Comparison of ENCODE assay signal across 19 cellular contexts in genomic region chr11:79466411-79466810, GRCh38. TPM values are rescaled to one million over a fixed set of nuclear protein-coding genes. Genes with fewer than 3 reads are reported as not detected.
A peak's percentile ranks its signal among the peaks of the same experiment; 100 is the strongest.
DNase-seq lines count a peak whose midpoint lies in the region; ATAC-seq and TF ChIP-seq lines count a peak whose summit lies in the region.
"Had no signal": no experiment of that assay in that cellular context is flagged by ENCODE, and none has a peak within 500 bp of the region (broad histone marks: within the 10 kb centered on the region; RNA-seq: fewer than 3 reads in every experiment).

No MANE protein-coding gene starts in this region.

- TF ChIP-seq CTCF in mammary epithelial cell (conservative IDR thresholded peaks at IDR 0.05 in 1 of 2, IDR thresholded peaks at IDR 0.05 in 1 of 2; ENCODE audit: extremely low read depth in 1 of 2, insufficient read depth in 1 of 2, low read depth in 1 of 2, low read length in 2 of 2) (no peak), hepatocyte (IDR thresholded peaks at IDR 0.05; ENCODE audit: poor library complexity) (no peak)

- H3K4me2 ChIP-seq in mammary epithelial cell (ENCODE audit: insufficient read depth, low read depth, low read length), result no peak overlapping the region
- no peak overlapping the region for H3K4me2 ChIP-seq in hepatocyte

- POLR2A ChIA-PET in CD4-positive, alpha-beta memory T cell (lab: Charles Lee; ENCODE audit: partially characterized antibody), result no interaction called here

- CTCF ChIA-PET in mammary epithelial cell (lab: Charles Lee; ENCODE audit: low non-redundant PET), result no interaction called here
- CTCF ChIA-PET in CD4-positive, alpha-beta memory T cell (lab: Charles Lee; ENCODE audit: partially characterized antibody), result no interaction called here

- no peak for ATAC-seq in T-helper 17 cell
- no peak for ATAC-seq in GM18861 (IDR thresholded peaks at IDR 0.05; ENCODE audit: unreplicated experiment)
- ATAC-seq: activated T-cell treated with anti-CD3 and anti-CD28 coated beads, Interleukin-2, amount 50 U/mL, for 4 hours; heart right ventricle; left lobe of liver; psoas muscle had no signal

- no TSS peak for BruUV-seq in mammary epithelial cell (replicated peaks; lab: Mats Ljungman, UMichigan)

- no peak overlapping the region for H3K4me3 Mint-ChIP-seq in CD4-positive, alpha-beta memory T cell
- H3K4me3 Mint-ChIP-seq in T-helper 17 cell, result no peak overlapping the region
- H3K4me3 Mint-ChIP-seq: activated CD4-positive, alpha-beta T cell treated with anti-CD3 and anti-CD28 coated beads, Interleukin-2, amount 10 ng/mL, durations not matched to agents 7 days and 5 days; activated T-cell treated with anti-CD3 and anti-CD28 coated beads, Interleukin-2, amount 50 U/mL, for 4 hours had no signal

- DNase-seq in AG08395 (ENCODE audit: low spot score) (peak; percentile 80), HT1080 (ENCODE audit: low read depth) (peak; percentile 67), mammary epithelial cell (peak; percentile 27), hepatocyte (ENCODE audit: low spot score) (peak; percentile 37), SHP77 treated with DMSO at 0.1 percent for 48 hours (lab: John Stamatoyannopoulos, UW) (no peak), T-helper 17 cell (no peak)
- DNase-seq in CD4-positive, alpha-beta memory T cell, result no peak
- DNase-seq: activated CD4-positive, alpha-beta T cell treated with anti-CD3 and anti-CD28 coated beads, Interleukin-2, amount 10 ng/mL, durations not matched to agents 7 days and 5 days; activated T-cell treated with anti-CD3 and anti-CD28 coated beads, Interleukin-2, amount 50 U/mL, for 4 hours; adrenal gland; DMS53; heart right ventricle; NCI-H146; NCI-H526 treated with DMSO at 0.1 percent for 48 hours; psoas muscle; T-helper 9 cell had no signal

- H3K9me2 ChIP-seq in hepatocyte (replicated peaks; ENCODE audit: insufficient read depth), result no peaks in the 10 kb centered on the region

- no peaks in the 10 kb centered on the region for H3K36me3 ChIP-seq in mammary epithelial cell (ENCODE audit: insufficient read depth, low read length)
- H3K36me3 ChIP-seq in hepatocyte (replicated peaks; ENCODE audit: insufficient read depth, low read depth), result no peaks in the 10 kb centered on the region
- H3K36me3 ChIP-seq in CD4-positive, alpha-beta memory T cell (ENCODE audit: insufficient read depth, low read length), result no peaks in the 10 kb centered on the region
- H3K36me3 ChIP-seq: adrenal gland, heart right ventricle, thoracic aorta had no signal

- H3K4me3 ChIP-seq in mammary epithelial cell (replicated peaks in 1 of 3; ENCODE audit: insufficient read depth in 1 of 3, low read depth in 2 of 3, low read length in 3 of 3) (no peak overlapping the region), hepatocyte (no peak overlapping the region)
- no peak overlapping the region for H3K4me3 ChIP-seq in CD4-positive, alpha-beta memory T cell (ENCODE audit: low read length in 2 of 2)
- H3K4me3 ChIP-seq: adrenal gland, heart right ventricle, psoas muscle, thoracic aorta had no signal

- intact Hi-C loops in mammary epithelial cell (cut with micrococcal nuclease), result no loop called here
- intact Hi-C loops in CD4-positive, alpha-beta memory T cell (cut with micrococcal nuclease), result no loop called here

- H3K27me3 ChIP-seq in mammary epithelial cell (ENCODE audit: insufficient read depth, low read length) (no peaks in the 10 kb centered on the region), hepatocyte (no peaks in the 10 kb centered on the region)
- no peaks in the 10 kb centered on the region for H3K27me3 ChIP-seq in CD4-positive, alpha-beta memory T cell (ENCODE audit: insufficient read depth, low read length)
- H3K27me3 ChIP-seq: adrenal gland had no signal

- no peak overlapping the region for H3K9ac ChIP-seq in mammary epithelial cell (ENCODE audit: insufficient read depth, low read length)

- H3K27ac ChIP-seq in mammary epithelial cell (ENCODE audit: insufficient read depth, low read depth, low read length) (no peak overlapping the region), hepatocyte (no peak overlapping the region)
- H3K27ac ChIP-seq in CD4-positive, alpha-beta memory T cell (ENCODE audit: low read depth, low read length), result no peak overlapping the region
- H3K27ac ChIP-seq: adrenal gland, heart right ventricle, psoas muscle, thoracic aorta had no signal

- H3K4me1 Mint-ChIP-seq in CD4-positive, alpha-beta memory T cell, result no peaks in the 10 kb centered on the region
- no peaks in the 10 kb centered on the region for H3K4me1 Mint-ChIP-seq in T-helper 17 cell
- H3K4me1 Mint-ChIP-seq: activated CD4-positive, alpha-beta T cell treated with anti-CD3 and anti-CD28 coated beads, Interleukin-2, amount 10 ng/mL, durations not matched to agents 7 days and 5 days had no signal

- H3K9me3 Mint-ChIP-seq in CD4-positive, alpha-beta memory T cell, result peaks cover 0 to 7% (median 0%) of the 10 kb centered on the region in 8 donors
- H3K9me3 Mint-ChIP-seq: activated CD4-positive, alpha-beta T cell treated with anti-CD3 and anti-CD28 coated beads, Interleukin-2, amount 10 ng/mL, durations not matched to agents 7 days and 5 days; activated T-cell treated with anti-CD3 and anti-CD28 coated beads, Interleukin-2, amount 50 U/mL, for 4 hours had no signal

- no peak overlapping the region for H3K27ac Mint-ChIP-seq in CD4-positive, alpha-beta memory T cell
- no peak overlapping the region for H3K27ac Mint-ChIP-seq in T-helper 17 cell
- H3K27ac Mint-ChIP-seq: activated CD4-positive, alpha-beta T cell treated with anti-CD3 and anti-CD28 coated beads, Interleukin-2, amount 10 ng/mL, durations not matched to agents 7 days and 5 days had no signal

- no peaks in the 10 kb centered on the region for H3K36me3 Mint-ChIP-seq in CD4-positive, alpha-beta memory T cell
- H3K36me3 Mint-ChIP-seq in T-helper 17 cell (ENCODE audit: low read depth), result no peaks in the 10 kb centered on the region

- H3K27me3 Mint-ChIP-seq in CD4-positive, alpha-beta memory T cell, result peaks cover 0 to 3% of the 10 kb centered on the region in 2 donors
- peaks cover 5% of the 10 kb centered on the region for H3K27me3 Mint-ChIP-seq in T-helper 17 cell

- dilution Hi-C loops in mammary epithelial cell (cut with HindIII; ENCODE audit: low sequenced_read_pairs), result no loop called here

- no peaks in the 10 kb centered on the region for H3K9me3 ChIP-seq in mammary epithelial cell (replicated peaks; ENCODE audit: insufficient read depth, low read length)
- no peaks in the 10 kb centered on the region for H3K9me3 ChIP-seq in hepatocyte (ENCODE audit: low read depth)
- no peaks in the 10 kb centered on the region for H3K9me3 ChIP-seq in CD4-positive, alpha-beta memory T cell (ENCODE audit: control insufficient read depth in 1 of 2, low read length in 2 of 2)
- H3K9me3 ChIP-seq in T-helper 17 cell (ENCODE audit: control insufficient read depth, low read length, poor library complexity, severe bottlenecking), result no peaks in the 10 kb centered on the region
- H3K9me3 ChIP-seq: adrenal gland, heart right ventricle, psoas muscle, thoracic aorta had no signal

- H2AFZ ChIP-seq in mammary epithelial cell (ENCODE audit: low read depth, low read length) (no peak overlapping the region), hepatocyte (no peak overlapping the region)

- whole genome bisulfite sequencing in mammary epithelial cell (ENCODE audit: low coverage, missing lambda C conversion rate), result 47% methylated on average over 2 of the region's 2 CpGs
- WGBS in hepatocyte (ENCODE audit: low lambda C conversion rate, missing lambda C conversion rate), result 56% methylated on average over 2 of the region's 2 CpGs

- in situ Hi-C loops in mammary epithelial cell (cut with MboI; ENCODE audit: low sequenced_read_pairs in 2 of 2), result no loop called here

- H3K79me2 ChIP-seq in mammary epithelial cell (ENCODE audit: insufficient read depth, low read length) (no peaks in the 10 kb centered on the region), hepatocyte (no peaks in the 10 kb centered on the region)

- H4K20me1 ChIP-seq in mammary epithelial cell (ENCODE audit: insufficient read depth, low read length) (no peaks in the 10 kb centered on the region), hepatocyte (ENCODE audit: insufficient read depth, poor library complexity, severe bottlenecking) (no peaks in the 10 kb centered on the region)

- H3K4me1 ChIP-seq in mammary epithelial cell (ENCODE audit: insufficient read depth, low read length), result peaks cover 5% of the 10 kb centered on the region
- peaks cover 5% of the 10 kb centered on the region for H3K4me1 ChIP-seq in hepatocyte (ENCODE audit: insufficient read depth)
- H3K4me1 ChIP-seq in CD4-positive, alpha-beta memory T cell (ENCODE audit: insufficient read depth, low read length), result no peaks in the 10 kb centered on the region
- H3K4me1 ChIP-seq: adrenal gland, heart right ventricle, psoas muscle had no signal

RNA-seq across cellular contexts. Expression of gene TENM4, which starts 25.6 kb away (rescaled TPM):
- total RNA-seq in HT1080 (2014; rRNA removed; shearing (Covaris generic)), result 27.1 and 33.5 TPM in 2 replicates
- 7.9 and 8.0 TPM in 2 replicates for polyA plus RNA-seq in HT1080 (2015; cell fraction: cytosol; rRNA removed)
- 15.5 and 17.6 TPM in 2 replicates for polyA plus RNA-seq in HT1080 (2015; cell fraction: nucleus; rRNA removed)
- 10 to 100 TPM in 1 of 2 donors, 1 to 10 TPM in 1; 4.8 to 26.5 TPM for total RNA-seq in mammary epithelial cell
- polyA plus RNA-seq in mammary epithelial cell, result 10.1 TPM
- 27.4 TPM for polyA minus RNA-seq in mammary epithelial cell
- 10.8 and 18.4 TPM in 2 replicates for total RNA-seq in hepatocyte
- 17.8 and 18.7 TPM in 2 replicates for polyA plus RNA-seq in hepatocyte
- under 1 TPM in 1 of 2 experiments, not detected in 1; 0.28 TPM for total RNA-seq in CD4-positive, alpha-beta memory T cell
- under 1 TPM in 1 of 2 donors, not detected in 1; 0.25 TPM for polyA plus RNA-seq in CD4-positive, alpha-beta memory T cell
- total RNA-seq in T-helper 17 cell, result under 1 TPM; 0.31 to 0.97 TPM
- total RNA-seq: activated CD4-positive, alpha-beta T cell treated with anti-CD3 and anti-CD28 coated beads, Interleukin-2, amount 10 ng/mL, durations not matched to agents 7 days and 5 days had no signal

Comparison
In these comparisons a context has a peak if more than half of its experiments do, and no peak if none do; other contexts are left out.
1. DNase-seq: peak in AG08395 (single experiment), HT1080 (single experiment), mammary epithelial cell (single experiment) and hepatocyte (single experiment); none in CD4-positive, alpha-beta memory T cell (0 of 5), SHP77 treated with DMSO at 0.1 percent for 48 hours (single experiment) and T-helper 17 cell (0 of 3).